ENCODE assay signal across 19 cellular contexts in the genomic region with DNA sequence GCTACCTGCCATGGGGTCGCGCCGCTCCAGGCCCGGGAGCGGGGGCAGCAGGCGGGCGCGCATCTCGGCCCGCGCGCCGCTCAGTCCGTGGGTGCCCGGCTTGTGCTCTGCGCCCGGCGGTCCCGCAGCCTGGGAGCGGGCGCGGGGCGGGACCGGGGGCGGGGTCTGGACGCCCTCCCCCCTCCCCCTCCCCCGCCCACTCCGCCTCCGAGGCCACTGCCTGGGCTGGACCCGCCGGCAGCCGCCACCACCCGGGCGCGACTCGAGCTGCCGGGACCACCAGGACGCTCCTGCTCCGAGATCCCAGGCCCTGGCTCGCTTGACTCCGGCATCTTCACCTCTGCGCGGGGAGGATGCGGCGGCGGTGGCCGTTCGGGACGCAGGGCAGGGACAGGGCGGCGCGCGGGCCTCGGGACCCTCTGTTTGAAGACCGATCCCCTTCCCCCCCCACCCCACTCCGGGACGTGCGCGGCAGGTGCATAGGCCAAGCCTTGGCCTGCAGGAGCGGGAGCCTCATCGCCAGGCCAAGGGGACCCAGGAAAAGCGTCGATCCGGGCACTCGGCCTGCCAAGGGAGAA. TPM values are rescaled to one million over a fixed set of nuclear protein-coding genes. Genes with fewer than 3 reads are reported as not detected.
DNase-seq lines count a peak whose midpoint lies in the region; ATAC-seq and TF ChIP-seq lines count a peak whose summit lies in the region.
"Had no signal": no experiment of that assay in that cellular context is flagged by ENCODE, and none has a peak within 500 bp of the region (broad histone marks: within the 10 kb centered on the region; RNA-seq: fewer than 3 reads in every experiment).

A gene (minus strand): TSS at position 104 of the 578 bp plus-strand sequence. CDS start 92 bp downstream, at position 12.

- H3K4me3 Mint-ChIP-seq in MCF 10A (ENCODE audit: unreplicated experiment) (no peak within 1 kb of the TSS), type B pancreatic cell (peak within 1 kb of the TSS; percentile 66)
- H3K4me3 Mint-ChIP-seq: natural killer cell had no signal

- no peak within 1 kb of the TSS for H3K27ac ChIP-seq in breast epithelium
- H3K27ac ChIP-seq in iPS-20b (ENCODE audit: low read length), result no peak within 1 kb of the TSS
- H3K27ac ChIP-seq: adrenal gland, SJCRH30, tibial nerve had no signal

- H3K4me1 Mint-ChIP-seq in MCF 10A (ENCODE audit: insufficient read depth, unreplicated experiment) (peaks cover 6% of the 10 kb centered on the region), type B pancreatic cell (ENCODE audit: unreplicated experiment) (peaks cover 9% of the 10 kb centered on the region)
- H3K4me1 Mint-ChIP-seq: natural killer cell had no signal

- POLR2A ChIA-PET in MCF 10A (lab: Yijun Ruan, JAX), result no interaction called here

- H3K9me3 ChIP-seq in breast epithelium (no peaks in the 10 kb centered on the region), adipocyte (ENCODE audit: control insufficient read depth, low read length) (no peaks in the 10 kb centered on the region), iPS-20b (ENCODE audit: insufficient read depth, low read depth, low read length) (no peaks in the 10 kb centered on the region)
- H3K9me3 ChIP-seq: adrenal gland, SJCRH30, tibial nerve had no signal

- H3K4me3 ChIP-seq in breast epithelium, result peak within 1 kb of the TSS in 2 of 3 donors; percentile 23 to 51
- no peak within 1 kb of the TSS for H3K4me3 ChIP-seq in adipocyte (ENCODE audit: low read length)
- H3K4me3 ChIP-seq in iPS-20b (ENCODE audit: low read length), result peak within 1 kb of the TSS; percentile 43; the same call in 1 of the 2 replicates
- H3K4me3 ChIP-seq: adrenal gland, lung, SJCRH30 had no signal

- peaks cover 0 to 82% of the 10 kb centered on the region in 2 donors for H3K27me3 ChIP-seq in breast epithelium
- H3K27me3 ChIP-seq in adipocyte (replicated peaks; ENCODE audit: control insufficient read depth, insufficient read depth, low read length), result peaks cover 79% of the 10 kb centered on the region
- peaks cover 96% of the 10 kb centered on the region for H3K27me3 ChIP-seq in iPS-20b (ENCODE audit: insufficient read depth, low read length)

- intact Hi-C loops in breast epithelium (cut with DNase I; ENCODE audit: low total_unique reads) (no loop called here), MCF 10A (cut with micrococcal nuclease) (no loop called here)

- DNase-seq in breast epithelium (ENCODE audit: low spot score in 2 of 2), result no peak
- no peak for DNase-seq in MCF 10A (ENCODE audit: unreplicated experiment)
- peak; percentile 11 for DNase-seq in adipocyte (ENCODE audit: low read depth)
- no peak for DNase-seq in type B pancreatic cell (ENCODE audit: extremely low spot score, unreplicated experiment)
- no peak for DNase-seq in inferior parietal cortex (ENCODE audit: extremely low spot score)
- no peak for DNase-seq in SK-N-DZ (ENCODE audit: low spot score)
- DNase-seq: activated CD4-positive, alpha-beta T cell treated with anti-CD3 and anti-CD28 coated beads, Interleukin-2, amount 50 U/mL, for 1 hour; activated T-cell treated with anti-CD3 and anti-CD28 coated beads, Interleukin-2, amount 50 U/mL, for 48 hours; adrenal gland; cerebellar nuclear complex; natural killer cell; NCI-H2029; SJCRH30; stimulated activated CD4-positive, alpha-beta T cell treated with anti-CD3 and anti-CD28 coated beads, Interleukin-4, amount 100 ng/mL, for 24 hours; T1000 had no signal

- no TSS peak for BruUV-seq in MCF 10A (replicated peaks; lab: Mats Ljungman, UMichigan)

- no peak within 1 kb of the TSS for H3K27ac Mint-ChIP-seq in MCF 10A (ENCODE audit: low read depth, unreplicated experiment)
- H3K27ac Mint-ChIP-seq in type B pancreatic cell, result no peak within 1 kb of the TSS
- H3K27ac Mint-ChIP-seq: natural killer cell had no signal

- TF ChIP-seq CTCF in breast epithelium (IDR thresholded peaks at IDR 0.05), result no peak
- TF ChIP-seq CTCF in MCF 10A (IDR thresholded peaks at IDR 0.05; ENCODE audit: unreplicated experiment), result no peak
- no peak for TF ChIP-seq CTCF in type B pancreatic cell (conservative IDR thresholded peaks at IDR 0.05)

- no peaks in the 10 kb centered on the region for H3K4me1 ChIP-seq in breast epithelium
- H3K4me1 ChIP-seq in adipocyte (ENCODE audit: control insufficient read depth, insufficient read depth, low read length), result peaks cover 2% of the 10 kb centered on the region
- no peaks in the 10 kb centered on the region; the same call in 1 of the 2 replicates for H3K4me1 ChIP-seq in iPS-20b (ENCODE audit: insufficient read depth, low read length)

- H3K36me3 ChIP-seq in breast epithelium, result no peaks in the 10 kb centered on the region
- H3K36me3 ChIP-seq in adipocyte (ENCODE audit: control insufficient read depth, insufficient read depth, low read length, severe bottlenecking), result no peaks in the 10 kb centered on the region
- no peaks in the 10 kb centered on the region for H3K36me3 ChIP-seq in iPS-20b (ENCODE audit: insufficient read depth, low read depth, low read length)
- H3K36me3 ChIP-seq: adrenal gland, SJCRH30, tibial nerve had no signal

- ATAC-seq in GM18861 (IDR thresholded peaks at IDR 0.05; ENCODE audit: unreplicated experiment), result no peak
- ATAC-seq: natural killer cell had no signal

- TF ChIP-seq POLR2A in breast epithelium (IDR thresholded peaks at IDR 0.05), result no peak

- no peaks in the 10 kb centered on the region for H3K36me3 Mint-ChIP-seq in MCF 10A (ENCODE audit: insufficient read depth, unreplicated experiment)
- no peaks in the 10 kb centered on the region for H3K36me3 Mint-ChIP-seq in type B pancreatic cell
- H3K36me3 Mint-ChIP-seq: natural killer cell had no signal

- H3K9ac ChIP-seq in adipocyte (ENCODE audit: low read length) (no peak within 1 kb of the TSS), iPS-20b (ENCODE audit: low read depth, low read length) (no peak within 1 kb of the TSS)

- CTCF ChIA-PET in MCF 10A (lab: Yijun Ruan, JAX), result interaction anchor here (0.7 kb wide), 1 partner anchor 91 kb away, joined by 3 read pairs; no protein-coding TSS in a partner anchor

- H3K27me3 Mint-ChIP-seq in MCF 10A (ENCODE audit: insufficient read depth, unreplicated experiment) (peaks cover 49% of the 10 kb centered on the region), type B pancreatic cell (peaks cover 71% of the 10 kb centered on the region)

- H3K9me3 Mint-ChIP-seq in MCF 10A (ENCODE audit: unreplicated experiment), result no peaks in the 10 kb centered on the region
- H3K9me3 Mint-ChIP-seq in type B pancreatic cell, result no peaks in the 10 kb centered on the region
- H3K9me3 Mint-ChIP-seq: natural killer cell had no signal

RNA-seq across cellular contexts. Expression of the gene that starts here (rescaled TPM):
- total RNA-seq in breast epithelium (not detected), MCF 10A (2022) (not detected in 2 replicates), type B pancreatic cell (ENCODE audit: low replicate concordance) (1.3 and 5.6 TPM in 2 replicates)
- not detected in 2 replicates for polyA plus RNA-seq in SK-N-DZ (2014; cell fraction: cytosol; rRNA removed)
- not detected in 2 replicates for polyA plus RNA-seq in SK-N-DZ (2014; cell fraction: nucleus; rRNA removed)
- total RNA-seq: adrenal gland, natural killer cell, SJCRH30, tibial nerve had no signal
